20 cellular contexts compared by ENCODE assay signal in genomic region chr7:106092204-106092603, GRCh38. TPM values are rescaled to one million over a fixed set of nuclear protein-coding genes. Genes with fewer than 3 reads are reported as not detected.
A peak's percentile ranks its signal among the peaks of the same experiment; 100 is the strongest.
DNase-seq lines count a peak whose midpoint lies in the region; ATAC-seq lines count a peak whose summit lies in the region.
"Had no signal": no experiment of that assay in that cellular context is flagged by ENCODE, and none has a peak within 500 bp of the region (broad histone marks: within the 10 kb centered on the region; RNA-seq: fewer than 3 reads in every experiment).

No MANE protein-coding gene starts in this region.

- no peak for ATAC-seq in activated naive CD8-positive, alpha-beta T cell treated with anti-CD3 and anti-CD28 coated beads, Interleukin-2, amount 50 U/mL, for 24 hours
- ATAC-seq in esophagus mucosa (peak; percentile 50), HG03460 (IDR thresholded peaks at IDR 0.05; ENCODE audit: unreplicated experiment) (no peak), GM19455 (IDR thresholded peaks at IDR 0.05; ENCODE audit: unreplicated experiment) (no peak)
- no peak for ATAC-seq in stimulated activated naive B cell treated with anti-CD40 and anti-IgM and Interleukin-4, amounts not matched to agents 10 μg/mL and 1 μg/mL and 100 μg/mL, for 72 hours (replicated peaks)
- ATAC-seq: HepG2, Right ventricle myocardium inferior had no signal

- peak overlapping the region; percentile 14 for H3K27ac Mint-ChIP-seq in activated naive CD8-positive, alpha-beta T cell treated with anti-CD3 and anti-CD28 coated beads for 36 hours
- H3K27ac Mint-ChIP-seq in activated naive CD8-positive, alpha-beta T cell treated with anti-CD3 and anti-CD28 coated beads, Interleukin-2, amount 50 U/mL, for 24 hours: no peak overlapping the region
- H3K27ac Mint-ChIP-seq in stimulated activated naive B cell treated with anti-CD40 and anti-IgM and Interleukin-4, amounts not matched to agents 10 μg/mL and 1 μg/mL and 100 μg/mL, for 72 hours: peak overlapping the region; percentile 48
- H3K27ac Mint-ChIP-seq: CD4-positive, alpha-beta T cell; H9 had no signal

- peaks cover 24% of the 10 kb centered on the region for H3K36me3 Mint-ChIP-seq in activated naive CD8-positive, alpha-beta T cell treated with anti-CD3 and anti-CD28 coated beads for 36 hours
- H3K36me3 Mint-ChIP-seq in activated naive CD8-positive, alpha-beta T cell treated with anti-CD3 and anti-CD28 coated beads, Interleukin-2, amount 50 U/mL, for 24 hours (ENCODE audit: low read depth): peaks cover 30% of the 10 kb centered on the region
- H3K36me3 Mint-ChIP-seq in stimulated activated naive B cell treated with anti-CD40 and anti-IgM and Interleukin-4, amounts not matched to agents 10 μg/mL and 1 μg/mL and 100 μg/mL, for 72 hours: peaks cover 39 to 55% of the 10 kb centered on the region in 2 donors

- H3K4me1 Mint-ChIP-seq in activated naive CD8-positive, alpha-beta T cell treated with anti-CD3 and anti-CD28 coated beads for 36 hours: peaks cover 9% of the 10 kb centered on the region
- peaks cover 1% of the 10 kb centered on the region for H3K4me1 Mint-ChIP-seq in activated naive CD8-positive, alpha-beta T cell treated with anti-CD3 and anti-CD28 coated beads, Interleukin-2, amount 50 U/mL, for 24 hours
- peaks cover 28 to 53% of the 10 kb centered on the region in 2 donors for H3K4me1 Mint-ChIP-seq in stimulated activated naive B cell treated with anti-CD40 and anti-IgM and Interleukin-4, amounts not matched to agents 10 μg/mL and 1 μg/mL and 100 μg/mL, for 72 hours

- H3K9me3 Mint-ChIP-seq in activated naive CD8-positive, alpha-beta T cell treated with anti-CD3 and anti-CD28 coated beads for 36 hours: no peaks in the 10 kb centered on the region
- H3K9me3 Mint-ChIP-seq in activated naive CD8-positive, alpha-beta T cell treated with anti-CD3 and anti-CD28 coated beads, Interleukin-2, amount 50 U/mL, for 24 hours: no peaks in the 10 kb centered on the region
- H3K9me3 Mint-ChIP-seq in stimulated activated naive B cell treated with anti-CD40 and anti-IgM and Interleukin-4, amounts not matched to agents 10 μg/mL and 1 μg/mL and 100 μg/mL, for 72 hours: no peaks in the 10 kb centered on the region
- H3K9me3 Mint-ChIP-seq: CD4-positive, alpha-beta T cell; H9 had no signal

- no peak overlapping the region for H3K4me3 Mint-ChIP-seq in activated naive CD8-positive, alpha-beta T cell treated with anti-CD3 and anti-CD28 coated beads for 36 hours
- no peak overlapping the region for H3K4me3 Mint-ChIP-seq in activated naive CD8-positive, alpha-beta T cell treated with anti-CD3 and anti-CD28 coated beads, Interleukin-2, amount 50 U/mL, for 24 hours
- no peak overlapping the region for H3K4me3 Mint-ChIP-seq in stimulated activated naive B cell treated with anti-CD40 and anti-IgM and Interleukin-4, amounts not matched to agents 10 μg/mL and 1 μg/mL and 100 μg/mL, for 72 hours
- H3K4me3 Mint-ChIP-seq: CD4-positive, alpha-beta T cell; H9 had no signal

- no peaks in the 10 kb centered on the region for H3K27me3 Mint-ChIP-seq in activated naive CD8-positive, alpha-beta T cell treated with anti-CD3 and anti-CD28 coated beads for 36 hours
- H3K27me3 Mint-ChIP-seq in activated naive CD8-positive, alpha-beta T cell treated with anti-CD3 and anti-CD28 coated beads, Interleukin-2, amount 50 U/mL, for 24 hours: no peaks in the 10 kb centered on the region
- no peaks in the 10 kb centered on the region for H3K27me3 Mint-ChIP-seq in stimulated activated naive B cell treated with anti-CD40 and anti-IgM and Interleukin-4, amounts not matched to agents 10 μg/mL and 1 μg/mL and 100 μg/mL, for 72 hours
- H3K27me3 Mint-ChIP-seq: CD4-positive, alpha-beta T cell had no signal

- no peak for DNase-seq in activated naive CD8-positive, alpha-beta T cell treated with anti-CD3 and anti-CD28 coated beads for 36 hours
- no peak for DNase-seq in activated naive CD8-positive, alpha-beta T cell treated with anti-CD3 and anti-CD28 coated beads, Interleukin-2, amount 50 U/mL, for 24 hours
- DNase-seq in NCI-H226 (peak; percentile 62), GM19240 (ENCODE audit: insufficient read length, low spot score) (no peak)
- DNase-seq in stimulated activated naive B cell treated with anti-CD40 and anti-IgM and Interleukin-4, amounts not matched to agents 10 μg/mL and 1 μg/mL and 100 μg/mL, for 72 hours: no peak
- DNase-seq: CD4-positive, alpha-beta T cell; COR-L47; DMS79; H9; KBM-7; NCI-H1105; NCI-H146; NCI-H2029 treated with DMSO at 0.1 percent for 48 hours; NCI-H345; NCI-H524 had no signal

RNA-seq across cellular contexts. Expression of gene SYPL1, which starts 19.9 kb away (rescaled TPM):
- total RNA-seq in activated naive CD8-positive, alpha-beta T cell treated with anti-CD3 and anti-CD28 coated beads for 36 hours: 10 to 100 TPM; 41.6 to 42.8 TPM
- 131 TPM for total RNA-seq in esophagus mucosa
